Comparison of ENCODE assay signal across 12 cellular contexts in genomic region chr11:65356394-65356972, GRCh38. TPM values are rescaled to one million over a fixed set of nuclear protein-coding genes. Genes with fewer than 3 reads are reported as not detected.
A peak's percentile ranks its signal among the peaks of the same experiment; 100 is the strongest.
DNase-seq lines count a peak whose midpoint lies in the region; ATAC-seq and TF ChIP-seq lines count a peak whose summit lies in the region.
"Had no signal": no experiment of that assay in that cellular context is flagged by ENCODE, and none has a peak within 500 bp of the region (broad histone marks: within the 10 kb centered on the region; RNA-seq: fewer than 3 reads in every experiment).

No MANE protein-coding gene starts in this region.

- H3K4me1 ChIP-seq in HEK293 (ENCODE audit: control insufficient read depth, insufficient read depth, low read length), result no peaks in the 10 kb centered on the region

- peaks cover 0 to 13% of the 10 kb centered on the region in 2 experiments; a peak in 1 of 3 replicates for H3K36me3 ChIP-seq in HEK293 (ENCODE audit: control insufficient read depth in 2 of 2, insufficient read depth in 1 of 2, low read length in 2 of 2)

- POLR2A ChIA-PET in CD4-positive, alpha-beta T cell (lab: Charles Lee), result interaction anchor here (0.8 to 3.0 kb wide), 7 partner anchors 41 to 258 kb away, joined by 3 to 19 read pairs (median 4); partner anchors contain the start of genes CDC42EP2, MALAT1, MAP3K11 and POLA2
- POLR2A ChIA-PET in HEK293 (lab: Yijun Ruan, JAX), result interaction anchor here (1.1 to 2.2 kb wide), 5 partner anchors 15 to 143 kb away, joined by 3 to 8 read pairs (median 3); partner anchors contain the start of genes DPF2, MALAT1 and NEAT1

- H3K4me3 Mint-ChIP-seq in CD4-positive, alpha-beta T cell, result peak overlapping the region; percentile 75
- H3K4me3 Mint-ChIP-seq in nephron progenitor cell, result peak overlapping the region; percentile 64

- H3K9me3 ChIP-seq in CD4-positive, alpha-beta T cell (ENCODE audit: control insufficient read depth, low read length), result no peaks in the 10 kb centered on the region
- H3K9me3 ChIP-seq in HEK293 (ENCODE audit: control insufficient read depth, insufficient read depth, low read depth, low read length), result no peaks in the 10 kb centered on the region

- no peaks in the 10 kb centered on the region for H3K27me3 Mint-ChIP-seq in CD4-positive, alpha-beta T cell
- H3K27me3 Mint-ChIP-seq in nephron progenitor cell (ENCODE audit: low read depth, poor library complexity), result peaks cover 42% of the 10 kb centered on the region

- DNase-seq in CD4-positive, alpha-beta T cell, result no peak
- DNase-seq in cerebellum (ENCODE audit: low spot score) (peak; percentile 88), nephron progenitor cell (no peak), DMS153 treated with DMSO at 0.1 percent for 48 hours (lab: John Stamatoyannopoulos, UW; ENCODE audit: unreplicated experiment) (no peak), iPS-NIHi7 (ENCODE audit: extremely low spot score) (no peak)
- DNase-seq: activated CD4-positive, alpha-beta T cell treated with anti-CD3 and anti-CD28 coated beads for 4 hours; MV-4-11; NCI-H446 had no signal

- peaks cover 18% of the 10 kb centered on the region for H3K4me1 Mint-ChIP-seq in CD4-positive, alpha-beta T cell (ENCODE audit: low read depth)
- H3K4me1 Mint-ChIP-seq in nephron progenitor cell, result peaks cover 38% of the 10 kb centered on the region

- H3K4me3 ChIP-seq in HEK293 (ENCODE audit: low read depth, low read length), result no peak overlapping the region

- H3K27me3 ChIP-seq in CD4-positive, alpha-beta T cell (ENCODE audit: control insufficient read depth, insufficient read depth, low read length), result no peaks in the 10 kb centered on the region

- peaks cover 23% of the 10 kb centered on the region for H3K36me3 Mint-ChIP-seq in CD4-positive, alpha-beta T cell (ENCODE audit: low read depth)
- H3K36me3 Mint-ChIP-seq in nephron progenitor cell (ENCODE audit: low read depth), result peaks cover 16% of the 10 kb centered on the region

- H3K27ac ChIP-seq in CD4-positive, alpha-beta T cell (ENCODE audit: low read depth, low read length), result no peak overlapping the region
- H3K27ac ChIP-seq in HEK293 (ENCODE audit: extremely low read depth, low read depth, low read length), result no peak overlapping the region
- H3K27ac ChIP-seq: coronary artery had no signal

- TF ChIP-seq CTCF in CD4-positive, alpha-beta T cell (IDR thresholded peaks at IDR 0.05), result no peak
- TF ChIP-seq CTCF in HEK293 (tag by site-specific recombination; IDR thresholded peaks at IDR 0.05) (no peak), nephron progenitor cell (IDR thresholded peaks at IDR 0.05) (no peak)

- intact Hi-C loops in CD4-positive, alpha-beta T cell (cut with DNase I, micrococcal nuclease), result no loop called here

- no peak for ATAC-seq in CD4-positive, alpha-beta T cell (ENCODE audit: poor library complexity)
- no peak for ATAC-seq in HG02970 (IDR thresholded peaks at IDR 0.05; ENCODE audit: low FRiP score, unreplicated experiment)
- ATAC-seq: HCT116 had no signal

- no peak overlapping the region for H3K27ac Mint-ChIP-seq in CD4-positive, alpha-beta T cell
- no peak overlapping the region for H3K27ac Mint-ChIP-seq in nephron progenitor cell

- CTCF ChIA-PET in CD4-positive, alpha-beta T cell (lab: Charles Lee), result interaction anchor here (0.6 to 2.2 kb wide), 2 partner anchors 23 to 27 kb away, joined by 3 to 9 read pairs; partner anchors contain the start of gene DPF2
- CTCF ChIA-PET in HEK293 (lab: Yijun Ruan, JAX), result interaction anchor here (0.5 to 1.4 kb wide), 3 partner anchors 60 to 216 kb away, joined by 3 to 6 read pairs (median 5); partner anchors contain the start of gene FAM89B

- no peaks in the 10 kb centered on the region for H3K9me3 Mint-ChIP-seq in CD4-positive, alpha-beta T cell
- H3K9me3 Mint-ChIP-seq in nephron progenitor cell, result no peaks in the 10 kb centered on the region

TF ChIP-seq in HEK293, 187 proteins besides CTCF, POLR2A, EP300 and RAD21:
- no peak for TF ChIP-seq ZNF596 (tag by site-specific recombination; IDR thresholded peaks at IDR 0.05)
- TF ChIP-seq HIC1 (tag by site-specific recombination; IDR thresholded peaks at IDR 0.05), result peak; percentile 36; the same call in 1 of the 2 replicates
- TF ChIP-seq ZFP41 (tag by site-specific recombination; IDR thresholded peaks at IDR 0.05; ENCODE audit: borderline replicate concordance), result no peak
- TF ChIP-seq SCRT2 (tag by site-specific recombination; IDR thresholded peaks at IDR 0.05), result peak; percentile 54; the same call in 1 of the 2 replicates
- TF ChIP-seq TRIM28 (IDR thresholded peaks at IDR 0.05; ENCODE audit: borderline replicate concordance, low read length), result no peak
- TF ChIP-seq KLF9 (tag by site-specific recombination; IDR thresholded peaks at IDR 0.05; ENCODE audit: low read depth), result no peak
- TF ChIP-seq ZNF211 (tag by site-specific recombination; IDR thresholded peaks at IDR 0.05; ENCODE audit: low read depth), result no peak

RNA-seq across cellular contexts. Expression of gene TIGD3, which starts 1.9 kb away (rescaled TPM):
- under 1 TPM; 0.73 to 0.85 TPM for total RNA-seq in CD4-positive, alpha-beta T cell
- total RNA-seq in cerebellum, result 2.5 TPM

RNA-seq across cellular contexts. Expression of gene DPF2, which starts 22.8 kb away (rescaled TPM):
- 10 to 100 TPM; 50.3 to 60.1 TPM for total RNA-seq in CD4-positive, alpha-beta T cell
- 34.0 TPM for total RNA-seq in cerebellum

RNA-seq across cellular contexts. Expression of gene SLC25A45, which starts 26.0 kb away (rescaled TPM):
- 10 to 100 TPM; 40.0 to 40.8 TPM for total RNA-seq in CD4-positive, alpha-beta T cell
- 0.73 TPM for total RNA-seq in cerebellum

RNA-seq across cellular contexts. Expression of gene FRMD8, which starts 30.0 kb away (rescaled TPM):
- total RNA-seq in CD4-positive, alpha-beta T cell, result 10 to 100 TPM; 19.4 to 25.3 TPM
- 9.2 TPM for total RNA-seq in cerebellum

RNA-seq across cellular contexts. Expression of gene CDC42EP2, which starts 41.8 kb away (rescaled TPM):
- under 1 TPM in 1 of 2 experiments, not detected in 1; 0.96 TPM for total RNA-seq in CD4-positive, alpha-beta T cell
- total RNA-seq in cerebellum, result 10.1 TPM

Comparison
In these comparisons a context has a peak if more than half of its experiments do, and no peak if none do; other contexts are left out.
1. RNA of gene SLC25A45, which starts 26.0 kb away (total RNA-seq): 40.0 to 40.8 TPM in CD4-positive, alpha-beta T cell; 0.73 TPM in cerebellum (single experiment); every median in the first group is over 10 times any median in the second.